In the genomic region with DNA sequence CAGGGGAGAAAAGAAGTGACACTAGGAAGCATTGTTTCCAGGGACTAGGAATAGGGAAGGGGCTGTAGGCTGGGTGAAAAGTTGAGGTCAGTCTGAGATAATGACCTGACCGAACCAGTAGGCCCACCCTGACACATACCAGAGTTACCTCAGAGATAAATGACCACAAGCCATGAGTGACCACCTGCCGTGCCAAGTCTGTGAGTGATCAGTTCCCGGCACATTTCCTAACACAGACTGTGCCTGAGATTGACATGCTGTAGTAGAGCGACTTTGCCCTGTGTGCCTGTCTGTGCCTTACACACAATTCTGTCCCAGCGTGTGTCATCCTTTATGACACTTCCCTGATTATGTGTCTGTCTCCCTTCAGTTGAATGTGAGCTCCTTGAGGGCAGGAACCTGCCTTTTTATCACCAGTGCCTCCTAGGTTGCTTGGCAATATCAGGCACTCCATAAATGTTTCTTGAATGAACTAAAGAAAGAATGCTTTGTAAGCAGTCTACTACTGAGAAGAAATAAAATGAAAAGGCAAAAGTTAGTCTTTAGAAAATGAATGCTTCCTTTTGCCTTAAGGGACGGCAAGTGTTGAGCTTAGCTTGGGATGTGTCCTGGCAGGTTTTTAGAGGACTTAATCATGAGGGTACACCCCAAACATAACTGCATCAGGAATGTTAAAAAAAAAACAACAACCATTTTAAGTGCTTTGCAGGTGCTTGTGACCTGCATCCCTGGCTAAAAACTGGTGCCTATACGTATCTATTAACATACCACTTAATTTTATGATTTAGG, we compare ENCODE assay signal across 32 cellular contexts. TPM values are rescaled to one million over a fixed set of nuclear protein-coding genes. Genes with fewer than 3 reads are reported as not detected.
DNase-seq lines count a peak whose midpoint lies in the region; ATAC-seq and TF ChIP-seq lines count a peak whose summit lies in the region.
"Had no signal": no experiment of that assay in that cellular context is flagged by ENCODE, and none has a peak within 500 bp of the region (broad histone marks: within the 10 kb centered on the region; RNA-seq: fewer than 3 reads in every experiment).

No MANE protein-coding gene starts in this region.

- no peak overlapping the region for H2BK5ac ChIP-seq in mesenchymal stem cell (ENCODE audit: low read depth, low read length, poor library complexity, severe bottlenecking)

- H3K79me1 ChIP-seq in mesenchymal stem cell (replicated peaks; ENCODE audit: low read length, poor library complexity, severe bottlenecking), result no peaks in the 10 kb centered on the region

- H3K4me2 ChIP-seq in mesenchymal stem cell (ENCODE audit: low read length, poor library complexity, severe bottlenecking), result no peak overlapping the region
- H3K4me2 ChIP-seq in OCI-LY7 (ENCODE audit: low read length), result no peak overlapping the region
- H3K4me2 ChIP-seq: neural progenitor cell had no signal

- H3K27ac ChIP-seq in endodermal cell (ENCODE audit: low read depth, low read length), result no peak overlapping the region
- H3K27ac ChIP-seq in mesenchymal stem cell (ENCODE audit: low read length, poor library complexity, severe bottlenecking), result no peak overlapping the region
- H3K27ac ChIP-seq in OCI-LY7 (ENCODE audit: low read depth, low read length, poor library complexity, severe bottlenecking), result no peak overlapping the region
- H3K27ac ChIP-seq in heart right ventricle, result no peak overlapping the region
- H3K27ac ChIP-seq: cardiac muscle cell, GM23248, lower lobe of right lung, neural progenitor cell, right lobe of liver, vagina had no signal

- H3K23ac ChIP-seq in mesenchymal stem cell (ENCODE audit: low read length in 2 of 2), result no peak overlapping the region

- no peak overlapping the region for H2BK12ac ChIP-seq in mesenchymal stem cell (ENCODE audit: low read length in 2 of 2)

- no peaks in the 10 kb centered on the region for H3K79me2 ChIP-seq in OCI-LY7 (ENCODE audit: insufficient read depth, low read depth, low read length)

- WGBS in endodermal cell (ENCODE audit: insufficient coverage in 1 of 2, insufficient read length in 1 of 2), 2 experiments, result 80 to 90% methylated on average over 6 to 7 of the region's 7 CpGs
- WGBS in mesenchymal stem cell, result 78% methylated on average over 6 of the region's 7 CpGs
- WGBS in heart right ventricle, 2 donors, result 81 to 83% methylated on average over 7 of the region's 7 CpGs

- TF ChIP-seq CTCF in endodermal cell (conservative IDR thresholded peaks at IDR 0.05), result no peak
- no peak for TF ChIP-seq CTCF in type B pancreatic cell (conservative IDR thresholded peaks at IDR 0.05)
- no peak for TF ChIP-seq CTCF in OCI-LY7 (conservative IDR thresholded peaks at IDR 0.05; ENCODE audit: low read length)
- TF ChIP-seq CTCF in heart right ventricle (IDR thresholded peaks at IDR 0.05), result no peak

- no peaks in the 10 kb centered on the region for H3K27me3 ChIP-seq in endodermal cell (ENCODE audit: control insufficient read depth, insufficient read depth, low read length, poor library complexity, severe bottlenecking)
- H3K27me3 ChIP-seq in mesenchymal stem cell (ENCODE audit: control insufficient read depth in 1 of 2, insufficient read depth in 1 of 2, low read length in 2 of 2), result no peaks in the 10 kb centered on the region
- H3K27me3 ChIP-seq in heart right ventricle, result peaks cover 0 to 9% (median 5%) of the 10 kb centered on the region in 7 donors
- H3K27me3 ChIP-seq: right lobe of liver, vagina had no signal

- no peaks in the 10 kb centered on the region for H3K9me3 Mint-ChIP-seq in endodermal cell
- peaks cover 4% of the 10 kb centered on the region for H3K9me3 Mint-ChIP-seq in type B pancreatic cell
- H3K9me3 Mint-ChIP-seq: activated B cell treated with CpG ODN at 0.5 μM for 24 hours; activated naive CD4-positive, alpha-beta T cell treated with anti-CD3 and anti-CD28 coated beads, Interleukin-2, amount 10 ng/mL, durations not matched to agents 7 days and 5 days; activated T-helper 1 cell treated with anti-CD3 and anti-CD28 coated beads, Interleukin-12 subunit alpha, Interleukin-12 subunit beta, Interleukin-2, Interleukin-4 antibody, amounts not matched to agents 30 ng/mL and 10 ng/mL and 1 ng/mL, durations not matched to agents 14 hours and 24 hours and 36 hours; effector memory CD8-positive, alpha-beta T cell; IgD-negative memory B cell; neural progenitor cell; stimulated activated naive B cell treated with anti-CD40 and anti-IgM and Interleukin-4, amounts not matched to agents 10 μg/mL and 1 μg/mL and 100 μg/mL, for 72 hours had no signal

- no peaks in the 10 kb centered on the region for H3K9me2 ChIP-seq in OCI-LY7 (ENCODE audit: insufficient read depth, low read length)

- no TSS peak for BruUV-seq in OCI-LY7 (replicated peaks; lab: Mats Ljungman, UMichigan)

- no peak overlapping the region for H4K8ac ChIP-seq in mesenchymal stem cell (ENCODE audit: low read length)

- no peak overlapping the region for H2BK120ac ChIP-seq in mesenchymal stem cell (ENCODE audit: low read depth, low read length)

- H4K20me1 ChIP-seq in OCI-LY7 (ENCODE audit: insufficient read depth, low read length), result no peaks in the 10 kb centered on the region

- H3K4me3 Mint-ChIP-seq in endodermal cell (no peak overlapping the region), type B pancreatic cell (no peak overlapping the region)
- H3K4me3 Mint-ChIP-seq: activated B cell treated with CpG ODN at 0.5 μM for 24 hours; activated naive CD4-positive, alpha-beta T cell treated with anti-CD3 and anti-CD28 coated beads, Interleukin-2, amount 10 ng/mL, durations not matched to agents 7 days and 5 days; activated T-helper 1 cell treated with anti-CD3 and anti-CD28 coated beads, Interleukin-12 subunit alpha, Interleukin-12 subunit beta, Interleukin-2, Interleukin-4 antibody, amounts not matched to agents 30 ng/mL and 10 ng/mL and 1 ng/mL, durations not matched to agents 14 hours and 24 hours and 36 hours; effector memory CD8-positive, alpha-beta T cell; IgD-negative memory B cell; neural progenitor cell; stimulated activated naive B cell treated with anti-CD40 and anti-IgM and Interleukin-4, amounts not matched to agents 10 μg/mL and 1 μg/mL and 100 μg/mL, for 72 hours had no signal

- H3K4me3 ChIP-seq in endodermal cell (ENCODE audit: low read length) (no peak overlapping the region), mesenchymal stem cell (ENCODE audit: insufficient read depth in 1 of 2, low read depth in 1 of 2, low read length in 2 of 2) (no peak overlapping the region), OCI-LY7 (ENCODE audit: low read depth, low read length, poor library complexity, severe bottlenecking) (no peak overlapping the region), heart right ventricle (no peak overlapping the region)
- H3K4me3 ChIP-seq: cardiac muscle cell, GM23248, lower lobe of right lung, neural progenitor cell, right lobe of liver, vagina had no signal

- H3K4me1 ChIP-seq in endodermal cell (ENCODE audit: control insufficient read depth, insufficient read depth, low read length) (no peaks in the 10 kb centered on the region), mesenchymal stem cell (ENCODE audit: control insufficient read depth, insufficient read depth, low read depth, low read length) (peaks cover 4% of the 10 kb centered on the region), OCI-LY7 (ENCODE audit: insufficient read depth, low read length, poor library complexity, severe bottlenecking) (no peaks in the 10 kb centered on the region), heart right ventricle (peaks cover 0 to 3% (median 0%) of the 10 kb centered on the region in 9 donors)
- H3K4me1 ChIP-seq: lower lobe of right lung, neural progenitor cell, right lobe of liver, vagina had no signal

- H3K4ac ChIP-seq in mesenchymal stem cell (ENCODE audit: low read depth in 1 of 2, low read length in 2 of 2), result no peak overlapping the region

- POLR2A ChIA-PET in OCI-LY7 (lab: Charles Lee), result interaction anchor here (0.6 kb wide), 1 partner anchor 556 kb away, joined by 3 read pairs; no protein-coding TSS in a partner anchor

- H3K36me3 ChIP-seq in endodermal cell (ENCODE audit: control insufficient read depth, insufficient read depth, low read length), result no peaks in the 10 kb centered on the region
- H3K36me3 ChIP-seq in mesenchymal stem cell (ENCODE audit: control insufficient read depth in 1 of 2, insufficient read depth in 2 of 2, low read depth in 1 of 2, low read length in 2 of 2), result no peaks in the 10 kb centered on the region
- no peaks in the 10 kb centered on the region for H3K36me3 ChIP-seq in OCI-LY7 (ENCODE audit: insufficient read depth, low read length)
- H3K36me3 ChIP-seq in heart right ventricle, result no peaks in the 10 kb centered on the region
- H3K36me3 ChIP-seq: cardiac muscle cell, lower lobe of right lung, neural progenitor cell, right lobe of liver, vagina had no signal

- H3K27ac Mint-ChIP-seq in endodermal cell (peak overlapping the region; percentile 59), type B pancreatic cell (peak overlapping the region; percentile 34)
- H3K27ac Mint-ChIP-seq: activated B cell treated with CpG ODN at 0.5 μM for 24 hours; activated naive CD4-positive, alpha-beta T cell treated with anti-CD3 and anti-CD28 coated beads, Interleukin-2, amount 10 ng/mL, durations not matched to agents 7 days and 5 days; activated T-helper 1 cell treated with anti-CD3 and anti-CD28 coated beads, Interleukin-12 subunit alpha, Interleukin-12 subunit beta, Interleukin-2, Interleukin-4 antibody, amounts not matched to agents 30 ng/mL and 10 ng/mL and 1 ng/mL, durations not matched to agents 14 hours and 24 hours and 36 hours; effector memory CD8-positive, alpha-beta T cell; neural progenitor cell; stimulated activated naive B cell treated with anti-CD40 and anti-IgM and Interleukin-4, amounts not matched to agents 10 μg/mL and 1 μg/mL and 100 μg/mL, for 72 hours had no signal

- H3K9ac ChIP-seq in endodermal cell (ENCODE audit: extremely low read depth, low read length, poor library complexity, severe bottlenecking) (no peak overlapping the region), mesenchymal stem cell (ENCODE audit: low read length) (no peak overlapping the region)
- H3K9ac ChIP-seq: GM23248, neural progenitor cell had no signal

- intact Hi-C loops in OCI-LY7 (cut with micrococcal nuclease; ENCODE audit: unreplicated experiment) (no loop called here), heart right ventricle (cut with DNase I) (no loop called here)

- peaks cover 16% of the 10 kb centered on the region for H3K4me1 Mint-ChIP-seq in endodermal cell
- no peaks in the 10 kb centered on the region for H3K4me1 Mint-ChIP-seq in type B pancreatic cell (ENCODE audit: unreplicated experiment)
- H3K4me1 Mint-ChIP-seq: activated naive CD4-positive, alpha-beta T cell treated with anti-CD3 and anti-CD28 coated beads, Interleukin-2, amount 10 ng/mL, durations not matched to agents 7 days and 5 days; neural progenitor cell had no signal

- peaks cover 11% of the 10 kb centered on the region for H3K27me3 Mint-ChIP-seq in endodermal cell (ENCODE audit: insufficient read depth)
- peaks cover 20% of the 10 kb centered on the region for H3K27me3 Mint-ChIP-seq in type B pancreatic cell
- H3K27me3 Mint-ChIP-seq: activated B cell treated with CpG ODN at 0.5 μM for 24 hours, IgD-negative memory B cell had no signal

- CTCF ChIA-PET in OCI-LY7 (lab: Charles Lee; ENCODE audit: unreplicated experiment), result no interaction called here

- no peak overlapping the region for H3K18ac ChIP-seq in mesenchymal stem cell (ENCODE audit: low read depth in 1 of 2, low read length in 2 of 2)

- peak; percentile 57 for DNase-seq in OCI-M1 (lab: John Stamatoyannopoulos, UW)
- peak; percentile 77 for DNase-seq in endodermal cell
- DNase-seq in mesenchymal stem cell, result no peak
- no peak for DNase-seq in type B pancreatic cell (ENCODE audit: extremely low spot score, unreplicated experiment)
- no peak for DNase-seq in OCI-LY7 (ENCODE audit: low spot score)
- DNase-seq in heart right ventricle, result no peak
- DNase-seq in superior temporal gyrus (ENCODE audit: extremely low spot score), result no peak
- DNase-seq: activated B cell treated with CpG ODN at 0.5 μM for 24 hours; activated CD8-positive, alpha-beta memory T cell treated with anti-CD3 and anti-CD28 coated beads, Interleukin-2, amount 50 U/mL, for 4 hours; activated naive CD4-positive, alpha-beta T cell treated with anti-CD3 and anti-CD28 coated beads, Interleukin-2, amount 10 ng/mL, durations not matched to agents 7 days and 5 days; C1 segment of cervical spinal cord; cortex of kidney; DND-41; effector memory CD8-positive, alpha-beta T cell; GM23248; kidney; lower lobe of right lung; NCI-H1048; NCI-H187 treated with DMSO at 0.1 percent for 48 hours; NCI-H2171 treated with DMSO at 0.1 percent for 48 hours; NCI-H524 treated with DMSO at 0.1 percent for 48 hours; right lobe of liver; SIG-M5; stimulated activated naive B cell treated with anti-CD40 and anti-IgM and Interleukin-4, amounts not matched to agents 10 μg/mL and 1 μg/mL and 100 μg/mL, for 72 hours; SW 1271; T-helper 9 cell had no signal

- ATAC-seq in heart right ventricle (no peak), HG03565 (IDR thresholded peaks at IDR 0.05; ENCODE audit: unreplicated experiment) (no peak)
- ATAC-seq: effector memory CD8-positive, alpha-beta T cell; lower lobe of right lung; right lobe of liver; stimulated activated naive B cell treated with anti-CD40 and anti-IgM and Interleukin-4, amounts not matched to agents 10 μg/mL and 1 μg/mL and 100 μg/mL, for 72 hours had no signal

- H3K36me3 Mint-ChIP-seq in endodermal cell (ENCODE audit: low read depth) (no peaks in the 10 kb centered on the region), type B pancreatic cell (no peaks in the 10 kb centered on the region)
- H3K36me3 Mint-ChIP-seq: activated naive CD4-positive, alpha-beta T cell treated with anti-CD3 and anti-CD28 coated beads, Interleukin-2, amount 10 ng/mL, durations not matched to agents 7 days and 5 days; neural progenitor cell; stimulated activated naive B cell treated with anti-CD40 and anti-IgM and Interleukin-4, amounts not matched to agents 10 μg/mL and 1 μg/mL and 100 μg/mL, for 72 hours had no signal

- H4K91ac ChIP-seq in mesenchymal stem cell (ENCODE audit: low read length), result peak overlapping the region; percentile 60

- peak overlapping the region; percentile 44 for H2AK5ac ChIP-seq in mesenchymal stem cell (ENCODE audit: low read length, severe bottlenecking)

- no peak overlapping the region for H2BK15ac ChIP-seq in mesenchymal stem cell (ENCODE audit: low read depth, poor library complexity, severe bottlenecking)

- peak overlapping the region in 1 of 2 experiments; percentile 4 for H3K14ac ChIP-seq in mesenchymal stem cell (ENCODE audit: low read length in 2 of 2)

- H2AFZ ChIP-seq in mesenchymal stem cell (ENCODE audit: low read depth, low read length) (no peak overlapping the region), OCI-LY7 (ENCODE audit: low read length) (no peak overlapping the region)
- H2AFZ ChIP-seq: GM23248, neural progenitor cell had no signal

- H3K9me3 ChIP-seq in endodermal cell (ENCODE audit: control insufficient read depth, low read length) (no peaks in the 10 kb centered on the region), mesenchymal stem cell (ENCODE audit: control insufficient read depth, low read length) (no peaks in the 10 kb centered on the region), OCI-LY7 (ENCODE audit: low read length) (no peaks in the 10 kb centered on the region), heart right ventricle (no peaks in the 10 kb centered on the region)
- H3K9me3 ChIP-seq: lower lobe of right lung, right lobe of liver, vagina had no signal

RNA-seq across cellular contexts. Expression of a gene that starts 9.6 kb away (rescaled TPM):
- total RNA-seq in endodermal cell (1 to 10 TPM; 1.3 to 3.7 TPM), type B pancreatic cell (ENCODE audit: low replicate concordance) (2.9 and 11.3 TPM in 2 replicates), OCI-LY7 (2022) (not detected in 2 replicates), heart right ventricle (100 to 1,000 TPM in 4 of 10 donors, 10 to 100 TPM in 6; 34.0 to 115 (median 95.5) TPM)
- 3.8 TPM for polyA plus RNA-seq in endodermal cell (2013, experiment 1 of 2)
- 3.8 TPM for polyA plus RNA-seq in endodermal cell (2013, experiment 2 of 2)
- polyA plus RNA-seq in mesenchymal stem cell (2013, experiment 1 of 2), result 8.3 TPM
- polyA plus RNA-seq in mesenchymal stem cell (2013, experiment 2 of 2), result 7.6 TPM
- not detected in 2 replicates for total RNA-seq in OCI-LY7 (2014; rRNA removed; shearing (Covaris generic))
- polyA plus RNA-seq in heart right ventricle, result 10 to 100 TPM in 1 of 2 donors, 1 to 10 TPM in 1; 5.9 to 13.0 TPM
- total RNA-seq: activated T-helper 1 cell treated with anti-CD3 and anti-CD28 coated beads, Interleukin-12 subunit alpha, Interleukin-12 subunit beta, Interleukin-2, Interleukin-4 antibody, amounts not matched to agents 30 ng/mL and 10 ng/mL and 1 ng/mL, durations not matched to agents 14 hours and 24 hours and 36 hours had no signal

Comparison
In these comparisons a context has a peak if more than half of its experiments do, and no peak if none do; other contexts are left out.
1. DNase-seq: peak in OCI-M1 (single experiment) and endodermal cell (single experiment); none in mesenchymal stem cell (single experiment), type B pancreatic cell (single experiment), OCI-LY7 (single experiment), heart right ventricle (0 of 2) and superior temporal gyrus (single experiment).